ENCODE assay signal across 11 cellular contexts in genomic region chr3:136788154-136788553, GRCh38.
"Had no signal": no experiment of that assay in that cellular context is flagged by ENCODE, and none has a peak within 500 bp of the region (broad histone marks: within the 10 kb centered on the region; RNA-seq: fewer than 3 reads in every experiment).

No MANE protein-coding gene starts in this region.

- H3K27ac ChIP-seq: colonic mucosa had no signal

- H3K27me3 ChIP-seq: colonic mucosa, heart left ventricle, neutrophil, spleen, testis, vagina had no signal

- H3K9me3 ChIP-seq: colonic mucosa, heart left ventricle, neutrophil, spleen, testis, vagina had no signal

- ATAC-seq: esophagus mucosa had no signal

- H3K4me1 ChIP-seq: colonic mucosa had no signal

- DNase-seq: effector CD8-positive, alpha-beta T cell; hippocampal formation; kidney glomerular epithelial cell; nephron progenitor cell; spleen had no signal

- H3K36me3 ChIP-seq: colonic mucosa, heart left ventricle, neutrophil, spleen, vagina had no signal

- H3K4me3 ChIP-seq: colonic mucosa, heart left ventricle, spleen, testis, vagina had no signal
